Comparison of ENCODE assay signal across 8 cellular contexts in genomic region chr1:40160806-40161124, GRCh38. TPM values are rescaled to one million over a fixed set of nuclear protein-coding genes. Genes with fewer than 3 reads are reported as not detected.
DNase-seq lines count a peak whose midpoint lies in the region; ATAC-seq and TF ChIP-seq lines count a peak whose summit lies in the region.

No MANE protein-coding gene starts in this region.

- H3K4me1 ChIP-seq in ES-I3 (ENCODE audit: insufficient read depth, low read length) = no peaks in the 10 kb centered on the region

- H3K4me3 Mint-ChIP-seq in glutamatergic neuron (ENCODE audit: unreplicated experiment) = peak overlapping the region; percentile 94
- H3K4me3 Mint-ChIP-seq in activated CD4-positive, alpha-beta T cell treated with anti-CD3 and anti-CD28 coated beads for 36 hours = no peak overlapping the region

- H3K9me3 Mint-ChIP-seq in glutamatergic neuron (ENCODE audit: unreplicated experiment) = no peaks in the 10 kb centered on the region
- H3K9me3 Mint-ChIP-seq in activated CD4-positive, alpha-beta T cell treated with anti-CD3 and anti-CD28 coated beads for 36 hours (ENCODE audit: low read depth) = no peaks in the 10 kb centered on the region

- H3K36me3 ChIP-seq in ES-I3 (ENCODE audit: insufficient read depth, low read length) = no peaks in the 10 kb centered on the region
- H3K36me3 ChIP-seq in SK-N-MC (ENCODE audit: insufficient read depth, low read length) = 0 out of 2 replicates have a peak, but pooled peaks cover 4% of the 10 kb centered on the region

- peaks cover 4% of the 10 kb centered on the region for H3K4me1 Mint-ChIP-seq in glutamatergic neuron (ENCODE audit: low read depth, unreplicated experiment)
- H3K4me1 Mint-ChIP-seq in activated CD4-positive, alpha-beta T cell treated with anti-CD3 and anti-CD28 coated beads for 36 hours = peaks cover 4% of the 10 kb centered on the region

- no peaks in the 10 kb centered on the region for H3K36me3 Mint-ChIP-seq in glutamatergic neuron (ENCODE audit: unreplicated experiment)
- H3K36me3 Mint-ChIP-seq in activated CD4-positive, alpha-beta T cell treated with anti-CD3 and anti-CD28 coated beads for 36 hours (ENCODE audit: low read depth) = peaks cover 15% of the 10 kb centered on the region

- H3K4me3 ChIP-seq in SK-N-MC (peak overlapping the region; percentile 90), skeletal muscle cell (ENCODE audit: low read depth, low read length) (peak overlapping the region; percentile 97)

- H3K9ac ChIP-seq in ES-I3 (ENCODE audit: low read depth, low read length) (peak overlapping the region; percentile 82), SK-N-MC (ENCODE audit: insufficient read length) (peak overlapping the region; percentile 81)

- CTCF ChIA-PET in activated CD4-positive, alpha-beta T cell treated with anti-CD3 and anti-CD28 coated beads for 36 hours (lab: Charles Lee) = interaction anchor here (0.8 to 4.0 kb wide), 4 partner anchors 8 to 177 kb away, joined by 3 to 27 read pairs (median 14); no protein-coding TSS in a partner anchor

- DNase-seq in SK-N-MC (ENCODE audit: low read depth, low spot score) (no peak), glutamatergic neuron (no peak), skeletal muscle cell (ENCODE audit: low read depth) (no peak), NCI-H2081 (lab: John Stamatoyannopoulos, UW) (no peak), NAMALWA (ENCODE audit: low spot score) (no peak), kidney tubule cell (ENCODE audit: low spot score) (no peak)
- DNase-seq in activated CD4-positive, alpha-beta T cell treated with anti-CD3 and anti-CD28 coated beads for 36 hours = no peak

- H3K27me3 Mint-ChIP-seq in glutamatergic neuron (ENCODE audit: unreplicated experiment) = no peaks in the 10 kb centered on the region
- no peaks in the 10 kb centered on the region for H3K27me3 Mint-ChIP-seq in activated CD4-positive, alpha-beta T cell treated with anti-CD3 and anti-CD28 coated beads for 36 hours

- peak overlapping the region; percentile 90 for H3K27ac Mint-ChIP-seq in glutamatergic neuron (ENCODE audit: unreplicated experiment)
- H3K27ac Mint-ChIP-seq in activated CD4-positive, alpha-beta T cell treated with anti-CD3 and anti-CD28 coated beads for 36 hours = no peak overlapping the region

- ATAC-seq in activated CD4-positive, alpha-beta T cell treated with anti-CD3 and anti-CD28 coated beads for 36 hours = no peak

- no peak for TF ChIP-seq CTCF in glutamatergic neuron (IDR thresholded peaks at IDR 0.05; ENCODE audit: partially characterized antibody, unreplicated experiment)

- POLR2A ChIA-PET in activated CD4-positive, alpha-beta T cell treated with anti-CD3 and anti-CD28 coated beads for 36 hours (lab: Charles Lee) = no interaction called here

- peak overlapping the region; percentile 12 for H3K27ac ChIP-seq in SK-N-MC

- H3K9me3 ChIP-seq in ES-I3 (ENCODE audit: control insufficient read depth, insufficient read depth, low read length) = no peaks in the 10 kb centered on the region
- H3K9me3 ChIP-seq in SK-N-MC (ENCODE audit: low read depth, low read length) = no peaks in the 10 kb centered on the region

- intact Hi-C loops in activated CD4-positive, alpha-beta T cell treated with anti-CD3 and anti-CD28 coated beads for 36 hours (cut with DNase I, micrococcal nuclease) = loop anchor here (1.0 to 5.0 kb wide), 15 partner anchors 26 to 822 kb away; partner anchors contain the start of genes NFYC (in 2 of the 2), CAP1 (in 1 of the 2), PABPC4 (in 1 of the 2) and PPT1 (in 1 of the 2)

RNA-seq across cellular contexts. Expression of gene RLF, which starts 0.4 kb away (rescaled TPM):
- total RNA-seq in glutamatergic neuron (ENCODE audit: unreplicated experiment) = 15.0 TPM
- total RNA-seq in activated CD4-positive, alpha-beta T cell treated with anti-CD3 and anti-CD28 coated beads for 36 hours = 10 to 100 TPM; 20.1 to 20.9 TPM
